ENCODE assay signal across 7 cellular contexts in genomic region chr12:94322346-94322745, GRCh38.
"Had no signal": no experiment of that assay in that cellular context is flagged by ENCODE, and none has a peak within 500 bp of the region (broad histone marks: within the 10 kb centered on the region; RNA-seq: fewer than 3 reads in every experiment).

No MANE protein-coding gene starts in this region.

- DNase-seq: GM23248, GOT3, H7, HFFc6, KBM-7 had no signal

- H3K4me3 ChIP-seq: GM23248, HAP-1 had no signal

- ATAC-seq: HCT116 had no signal
